In the genomic region with DNA sequence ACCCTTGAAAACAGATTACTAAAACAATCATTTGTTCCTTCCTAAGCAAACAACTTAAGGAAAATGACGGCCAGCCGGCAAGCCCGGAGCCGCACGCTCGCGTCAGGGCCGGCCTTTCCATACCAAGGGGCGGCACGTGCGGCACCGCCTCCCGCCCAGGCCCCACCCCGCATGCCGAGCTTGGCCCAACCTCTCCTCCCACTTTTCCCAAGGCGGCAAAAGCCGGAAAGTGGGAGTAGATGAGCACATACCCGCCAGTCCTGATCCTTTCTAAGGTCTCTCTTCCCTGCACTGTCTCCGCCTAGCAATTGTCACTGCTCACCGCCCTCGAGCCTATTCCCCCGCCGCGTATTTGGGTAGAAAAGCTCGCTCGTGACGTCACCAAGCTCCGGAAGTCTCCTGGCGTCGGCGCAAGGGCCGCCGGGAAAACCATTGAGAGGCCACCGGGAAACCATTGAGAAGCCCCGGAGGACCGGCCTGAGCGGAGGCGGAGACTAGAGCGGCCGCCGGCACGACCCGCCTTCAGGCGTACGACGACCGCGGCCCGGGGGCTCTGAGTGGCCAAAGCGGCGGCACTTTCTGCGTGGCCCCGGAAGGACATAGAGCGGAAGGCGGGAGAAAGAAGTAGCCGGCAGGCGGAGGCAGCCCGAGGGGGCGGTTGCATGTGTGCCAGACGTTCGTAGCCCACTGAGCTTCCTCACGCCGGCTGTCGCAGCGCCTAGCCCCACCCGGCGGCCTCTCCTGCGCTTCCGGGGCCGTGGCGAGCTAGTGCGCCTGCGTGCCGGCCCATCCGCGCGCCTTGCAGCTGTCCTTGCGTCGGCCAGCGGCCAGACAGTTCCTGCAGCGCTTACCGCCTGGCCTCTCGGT, we compare ENCODE assay signal across 8 cellular contexts. TPM values are rescaled to one million over a fixed set of nuclear protein-coding genes. Genes with fewer than 3 reads are reported as not detected.
DNase-seq lines count a peak whose midpoint lies in the region; ATAC-seq and TF ChIP-seq lines count a peak whose summit lies in the region.

A gene with protein sequence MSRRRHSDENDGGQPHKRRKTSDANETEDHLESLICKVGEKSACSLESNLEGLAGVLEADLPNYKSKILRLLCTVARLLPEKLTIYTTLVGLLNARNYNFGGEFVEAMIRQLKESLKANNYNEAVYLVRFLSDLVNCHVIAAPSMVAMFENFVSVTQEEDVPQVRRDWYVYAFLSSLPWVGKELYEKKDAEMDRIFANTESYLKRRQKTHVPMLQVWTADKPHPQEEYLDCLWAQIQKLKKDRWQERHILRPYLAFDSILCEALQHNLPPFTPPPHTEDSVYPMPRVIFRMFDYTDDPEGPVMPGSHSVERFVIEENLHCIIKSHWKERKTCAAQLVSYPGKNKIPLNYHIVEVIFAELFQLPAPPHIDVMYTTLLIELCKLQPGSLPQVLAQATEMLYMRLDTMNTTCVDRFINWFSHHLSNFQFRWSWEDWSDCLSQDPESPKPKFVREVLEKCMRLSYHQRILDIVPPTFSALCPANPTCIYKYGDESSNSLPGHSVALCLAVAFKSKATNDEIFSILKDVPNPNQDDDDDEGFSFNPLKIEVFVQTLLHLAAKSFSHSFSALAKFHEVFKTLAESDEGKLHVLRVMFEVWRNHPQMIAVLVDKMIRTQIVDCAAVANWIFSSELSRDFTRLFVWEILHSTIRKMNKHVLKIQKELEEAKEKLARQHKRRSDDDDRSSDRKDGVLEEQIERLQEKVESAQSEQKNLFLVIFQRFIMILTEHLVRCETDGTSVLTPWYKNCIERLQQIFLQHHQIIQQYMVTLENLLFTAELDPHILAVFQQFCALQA (plus strand): TSS at position 830 of the 867 bp plus-strand sequence. CDS start 61 bp downstream, outside the sequence.
A gene (minus strand): TSS at position 377 of the 867 bp plus-strand sequence. CDS start 5,806 bp downstream, outside the sequence.

- peak within 1 kb of the TSS; percentile 78 for H3K27ac ChIP-seq in DOHH2 (ENCODE audit: low read depth, low read length)
- peak within 1 kb of the TSS; percentile 95 for H3K27ac ChIP-seq in GM23338 (ENCODE audit: low read depth)
- peak within 1 kb of the TSS; percentile 99 for H3K27ac ChIP-seq in fibroblast of lung (ENCODE audit: insufficient read depth, low read length)

- peak; percentile 88 for ATAC-seq in GM23338
- peak; percentile 87 to 90 for ATAC-seq in naive thymus-derived CD8-positive, alpha-beta T cell

- H4K20me1 ChIP-seq in DOHH2 (ENCODE audit: control insufficient read depth, insufficient read depth, low read depth, low read length) (peaks cover 9% of the 10 kb centered on the region; the same call in 1 of the 2 replicates), GM23338 (replicated peaks; ENCODE audit: insufficient read depth) (peaks cover 38% of the 10 kb centered on the region), fibroblast of lung (ENCODE audit: control insufficient read depth, extremely low read depth, insufficient read depth, low read length) (no peaks in the 10 kb centered on the region)

- H2AFZ ChIP-seq in GM23338 = peak within 1 kb of the TSS; percentile 60; the same call in 1 of the 2 replicates
- H2AFZ ChIP-seq in fibroblast of lung (ENCODE audit: low read length) = peak within 1 kb of the TSS; percentile 93

- peak within 1 kb of the TSS; percentile 94 for H3K9ac ChIP-seq in fibroblast of lung (ENCODE audit: insufficient read depth, low read length)

- TF ChIP-seq CTCF in DOHH2 (IDR thresholded peaks at IDR 0.05; ENCODE audit: low read depth, low read length, poor library complexity, severe bottlenecking) = no peak
- no peak for TF ChIP-seq CTCF in GM23338 (conservative IDR thresholded peaks at IDR 0.05; ENCODE audit: low read depth in 2 of 2)
- TF ChIP-seq CTCF in fibroblast of lung (conservative IDR thresholded peaks at IDR 0.05 in 1 of 2, IDR thresholded peaks at IDR 0.05 in 1 of 2; ENCODE audit: low read depth in 1 of 2, low read length in 2 of 2) = no peak

- POLR2A ChIA-PET in naive thymus-derived CD8-positive, alpha-beta T cell (lab: Charles Lee) = interaction anchor here (0.7 to 4.8 kb wide), 18 partner anchors 13 to 1067 kb away, joined by 3 to 30 read pairs (median 4); a partner anchor contains a TSS

- H3K4me1 Mint-ChIP-seq in GM23338 = peaks cover 46% of the 10 kb centered on the region
- peaks cover 40 to 77% (median 61%) of the 10 kb centered on the region in 4 donors for H3K4me1 Mint-ChIP-seq in naive thymus-derived CD8-positive, alpha-beta T cell

- H3K4me3 ChIP-seq in DOHH2 (ENCODE audit: low read length) (peak within 1 kb of the TSS; percentile 90), GM23338 (peak within 1 kb of the TSS; percentile 91), fibroblast of lung (replicated peaks in 1 of 4; ENCODE audit: control extremely low read depth in 1 of 4, insufficient read depth in 1 of 4, low read depth in 3 of 4, low read length in 4 of 4) (peak within 1 kb of the TSS; percentile 84 to 98 (median 96))

- H3K4me3 Mint-ChIP-seq in GM23338 = peak within 1 kb of the TSS; percentile 91
- H3K4me3 Mint-ChIP-seq in naive thymus-derived CD8-positive, alpha-beta T cell = peak within 1 kb of the TSS; percentile 90 to 100 (median 98)

- no peaks in the 10 kb centered on the region for H3K9me3 Mint-ChIP-seq in GM23338
- no peaks in the 10 kb centered on the region for H3K9me3 Mint-ChIP-seq in naive thymus-derived CD8-positive, alpha-beta T cell

- H3K4me2 ChIP-seq in DOHH2 (ENCODE audit: low read length) = peak within 1 kb of the TSS; percentile 75
- peak within 1 kb of the TSS; percentile 89 for H3K4me2 ChIP-seq in GM23338
- H3K4me2 ChIP-seq in fibroblast of lung (ENCODE audit: extremely low read depth, insufficient read depth, low read length) = peak within 1 kb of the TSS; percentile 96

- H3K79me2 ChIP-seq in DOHH2 (ENCODE audit: control insufficient read depth, low read length) (peaks cover 90% of the 10 kb centered on the region), GM23338 (replicated peaks; ENCODE audit: insufficient read depth) (peaks cover 80% of the 10 kb centered on the region), fibroblast of lung (ENCODE audit: control insufficient read depth, insufficient read depth, low read length) (peaks cover 70% of the 10 kb centered on the region)

- no peaks in the 10 kb centered on the region for H3K9me3 ChIP-seq in DOHH2 (ENCODE audit: control insufficient read depth, insufficient read depth, low read length)
- no peaks in the 10 kb centered on the region for H3K9me3 ChIP-seq in fibroblast of lung (ENCODE audit: control insufficient read depth, insufficient read depth, low read depth, low read length)

- peaks cover 49% of the 10 kb centered on the region for H3K36me3 ChIP-seq in DOHH2 (ENCODE audit: control insufficient read depth, low read length)
- no peaks in the 10 kb centered on the region for H3K36me3 ChIP-seq in GM23338 (ENCODE audit: insufficient read depth)
- no peaks in the 10 kb centered on the region for H3K36me3 ChIP-seq in fibroblast of lung (ENCODE audit: control insufficient read depth, insufficient read depth, low read length)

- peaks cover 43% of the 10 kb centered on the region for H3K4me1 ChIP-seq in DOHH2 (ENCODE audit: control insufficient read depth, low read length)
- H3K4me1 ChIP-seq in GM23338 (ENCODE audit: insufficient read depth) = peaks cover 25% of the 10 kb centered on the region
- peaks cover 12% of the 10 kb centered on the region for H3K4me1 ChIP-seq in fibroblast of lung (ENCODE audit: control insufficient read depth, extremely low read depth, insufficient read depth, low read length)

- H3F3A ChIP-seq in DOHH2 (ENCODE audit: control insufficient read depth, insufficient read depth) = peaks cover 3% of the 10 kb centered on the region; the same call in 1 of the 2 replicates
- H3F3A ChIP-seq in GM23338 (replicated peaks; ENCODE audit: low read depth) = peaks cover 3% of the 10 kb centered on the region; the same call in 1 of the 2 replicates

- H3K27me3 ChIP-seq in DOHH2 (ENCODE audit: control insufficient read depth, low read length) (no peaks in the 10 kb centered on the region), GM23338 (ENCODE audit: insufficient read depth) (no peaks in the 10 kb centered on the region), fibroblast of lung (ENCODE audit: control insufficient read depth, insufficient read depth, low read length) (no peaks in the 10 kb centered on the region)

- DNase-seq in GM23338 (ENCODE audit: low spot score) (peak; percentile 98), LHCN-M2 (ENCODE audit: low read depth) (peak; percentile 97), RPMI8226 (peak; percentile 96), fibroblast of lung (ENCODE audit: low read depth in 2 of 2) (peak; percentile 97 to 98)
- peak; percentile 90 to 91 for DNase-seq in activated T-helper 1 cell treated with anti-CD3 and anti-CD28 coated beads, Interleukin-2, amount 50 U/mL, for 16 hours (ENCODE audit: low read depth in 1 of 2, low spot score in 1 of 2)
- DNase-seq in naive thymus-derived CD8-positive, alpha-beta T cell = peak; percentile 89 to 98 (median 96)
- DNase-seq in stimulated activated naive CD4-positive, alpha-beta T cell (lab: John Stamatoyannopoulos, UW) = peak; percentile 91 to 97 (median 96)

- peaks cover 7% of the 10 kb centered on the region for H3K27me3 Mint-ChIP-seq in GM23338 (ENCODE audit: insufficient read depth, low read depth, poor library complexity)
- no peaks in the 10 kb centered on the region for H3K27me3 Mint-ChIP-seq in naive thymus-derived CD8-positive, alpha-beta T cell

- H3K36me3 Mint-ChIP-seq in GM23338 (ENCODE audit: low read depth) = peaks cover 3% of the 10 kb centered on the region; the same call in 1 of the 3 replicates
- peaks cover 0 to 16% (median 0%) of the 10 kb centered on the region in 3 donors for H3K36me3 Mint-ChIP-seq in naive thymus-derived CD8-positive, alpha-beta T cell

- H3K9me2 ChIP-seq in DOHH2 (replicated peaks; ENCODE audit: control insufficient read depth, low read length) (no peaks in the 10 kb centered on the region), GM23338 (ENCODE audit: insufficient read depth) (no peaks in the 10 kb centered on the region)

- peak within 1 kb of the TSS; percentile 99 for H3K27ac Mint-ChIP-seq in GM23338
- H3K27ac Mint-ChIP-seq in naive thymus-derived CD8-positive, alpha-beta T cell = peak within 1 kb of the TSS; percentile 95 to 100 (median 99)

RNA-seq across cellular contexts. Expression of the first gene that starts in this region (rescaled TPM):
- 60.2 and 63.4 TPM in 2 replicates for total RNA-seq in GM23338 (2014; rRNA removed; shearing (Covaris generic))
- polyA plus RNA-seq in GM23338 (2016; fragmentation: Nextera tagmentation; extraction: Ambion mirVana) = 43.9 and 52.9 TPM in 2 replicates
- total RNA-seq in LHCN-M2 (2014; rRNA removed) = 54.1 and 64.8 TPM in 2 replicates
- 21.5 TPM for polyA plus RNA-seq in LHCN-M2 (2012)
- 36.5 and 42.9 TPM in 2 replicates for total RNA-seq in fibroblast of lung
- polyA plus RNA-seq in fibroblast of lung = 27.1 and 27.9 TPM in 2 replicates
- polyA plus RNA-seq in fibroblast of lung (2012) = 25.6 and 29.3 TPM in 2 replicates
- polyA minus RNA-seq in fibroblast of lung (ENCODE audit: low replicate concordance) = 8.1 and 10.2 TPM in 2 replicates
- 10 to 100 TPM; 41.4 to 43.6 TPM for total RNA-seq in naive thymus-derived CD8-positive, alpha-beta T cell
- polyA plus RNA-seq in naive thymus-derived CD8-positive, alpha-beta T cell = 10 to 100 TPM; 17.9 to 19.7 (median 18.1) TPM

RNA-seq across cellular contexts. Expression of the second gene that starts in this region (rescaled TPM):
- total RNA-seq in GM23338 (2014; rRNA removed; shearing (Covaris generic)) = 20.2 and 21.8 TPM in 2 replicates
- polyA plus RNA-seq in GM23338 (2016; fragmentation: Nextera tagmentation; extraction: Ambion mirVana) = 8.5 and 10.2 TPM in 2 replicates
- 11.4 and 14.6 TPM in 2 replicates for total RNA-seq in LHCN-M2 (2014; rRNA removed)
- polyA plus RNA-seq in LHCN-M2 (2012) = 6.5 TPM
- total RNA-seq in fibroblast of lung = 19.8 and 20.1 TPM in 2 replicates
- polyA plus RNA-seq in fibroblast of lung = 12.2 and 15.9 TPM in 2 replicates
- polyA plus RNA-seq in fibroblast of lung (2012) = 5.5 and 8.0 TPM in 2 replicates
- 9.0 and 9.1 TPM in 2 replicates for polyA minus RNA-seq in fibroblast of lung (ENCODE audit: low replicate concordance)
- total RNA-seq in naive thymus-derived CD8-positive, alpha-beta T cell = 10 to 100 TPM; 24.0 to 26.5 TPM
- 1 to 10 TPM; 7.0 to 8.9 (median 7.3) TPM for polyA plus RNA-seq in naive thymus-derived CD8-positive, alpha-beta T cell

Comparison
In these comparisons a context has a peak if more than half of its experiments do, and no peak if none do; other contexts are left out.
1. Peak in every context shown above with its lines: DNase-seq, ATAC-seq, H3K4me3 ChIP-seq and H3K27ac ChIP-seq.